Comparison of ENCODE assay signal across 14 cellular contexts in genomic region chr11:133926466-133927246, GRCh38.
"Had no signal": no experiment of that assay in that cellular context is flagged by ENCODE, and none has a peak within 500 bp of the region (broad histone marks: within the 10 kb centered on the region; RNA-seq: fewer than 3 reads in every experiment).

No MANE protein-coding gene starts in this region.

- H3K4me1 ChIP-seq: prostate gland, right lobe of liver had no signal

- H3K27ac ChIP-seq: hepatocyte, prostate gland, right lobe of liver, spleen, tibial artery, upper lobe of left lung, uterus had no signal

- H3K27me3 Mint-ChIP-seq: stimulated activated naive CD8-positive, alpha-beta T cell treated with anti-CD3 and anti-CD28 coated beads, Interleukin-15, Interleukin-2, amounts not matched to agents 100 ng/mL and 50 ng/mL, for 24 hours had no signal

- H3K27ac Mint-ChIP-seq: endodermal cell; nephron; stimulated activated memory B cell treated with anti-CD40 and anti-IgM and Interleukin-4, amounts not matched to agents 10 μg/mL and 1 μg/mL and 100 μg/mL, for 72 hours had no signal

- H3K36me3 Mint-ChIP-seq: naive B cell; stimulated activated memory B cell treated with anti-CD40 and anti-IgM and Interleukin-4, amounts not matched to agents 10 μg/mL and 1 μg/mL and 100 μg/mL, for 72 hours had no signal

- H3K9me3 ChIP-seq: prostate gland, right lobe of liver, spleen, tibial artery, upper lobe of left lung, uterus had no signal

- H3K36me3 ChIP-seq: prostate gland, right lobe of liver, upper lobe of left lung, uterus had no signal

- DNase-seq: naive B cell, spleen had no signal

- H3K4me3 Mint-ChIP-seq: nephron; stimulated activated memory B cell treated with anti-CD40 and anti-IgM and Interleukin-4, amounts not matched to agents 10 μg/mL and 1 μg/mL and 100 μg/mL, for 72 hours had no signal

- H3K9me3 Mint-ChIP-seq: endodermal cell; nephron; stimulated activated memory B cell treated with anti-CD40 and anti-IgM and Interleukin-4, amounts not matched to agents 10 μg/mL and 1 μg/mL and 100 μg/mL, for 72 hours; stimulated activated naive CD8-positive, alpha-beta T cell treated with anti-CD3 and anti-CD28 coated beads, Interleukin-15, Interleukin-2, amounts not matched to agents 100 ng/mL and 50 ng/mL, for 24 hours had no signal

- H3K9ac ChIP-seq: parathyroid adenoma had no signal

- H3K4me3 ChIP-seq: hepatocyte, lung, prostate gland, right lobe of liver, tibial artery, upper lobe of left lung, uterus had no signal
